14 cellular contexts compared by ENCODE assay signal in genomic region chr1:160855181-160855981, GRCh38. TPM values are rescaled to one million over a fixed set of nuclear protein-coding genes. Genes with fewer than 3 reads are reported as not detected.
A peak's percentile ranks its signal among the peaks of the same experiment; 100 is the strongest.
DNase-seq lines count a peak whose midpoint lies in the region; ATAC-seq and TF ChIP-seq lines count a peak whose summit lies in the region.
"Had no signal": no experiment of that assay in that cellular context is flagged by ENCODE, and none has a peak within 500 bp of the region (broad histone marks: within the 10 kb centered on the region; RNA-seq: fewer than 3 reads in every experiment).

No MANE protein-coding gene starts in this region.

- no peak overlapping the region for H3K9ac ChIP-seq in SK-N-SH

- intact Hi-C loops in sciatic nerve (cut with DNase I) = no loop called here

- H3K9me3 ChIP-seq in SK-N-SH = no peaks in the 10 kb centered on the region
- H3K9me3 ChIP-seq: breast epithelium had no signal

- WGBS in SK-N-SH (ENCODE audit: low lambda C conversion rate) = 6% methylated on average over 9 of the region's 9 CpGs

- H3F3A ChIP-seq in SK-N-SH (replicated peaks; ENCODE audit: insufficient read depth) = no peaks in the 10 kb centered on the region

- TF ChIP-seq CTCF in SK-N-SH (IDR thresholded peaks at IDR 0.05) = no peak

- no peak overlapping the region for H3K4me3 ChIP-seq in SK-N-SH (ENCODE audit: low read depth in 2 of 2, low read length in 1 of 2)
- H3K4me3 ChIP-seq: breast epithelium had no signal

- DNase-seq in naive thymus-derived CD8-positive, alpha-beta T cell = peak in 2 of 10 donors; percentile 26
- no peak for DNase-seq in SK-N-SH
- no peak for DNase-seq in EL
- no peak for DNase-seq in DMS79 (lab: John Stamatoyannopoulos, UW)
- DNase-seq in sciatic nerve (ENCODE audit: low spot score) = no peak
- DNase-seq: activated CD4-positive, alpha-beta T cell treated with anti-CD3 and anti-CD28 coated beads, Interleukin-2, amount 10 ng/mL, durations not matched to agents 7 days and 5 days; NCI-H1105 had no signal

- H3K27ac ChIP-seq in SK-N-SH (ENCODE audit: low read depth in 2 of 2, low read length in 1 of 2) = no peak overlapping the region
- H3K27ac ChIP-seq: breast epithelium had no signal

- H3K9me3 Mint-ChIP-seq in naive thymus-derived CD8-positive, alpha-beta T cell = no peaks in the 10 kb centered on the region
- H3K9me3 Mint-ChIP-seq: activated CD4-positive, alpha-beta T cell treated with anti-CD3 and anti-CD28 coated beads, Interleukin-2, amount 10 ng/mL, durations not matched to agents 7 days and 5 days; memory B cell had no signal

- H3K79me2 ChIP-seq in SK-N-SH (ENCODE audit: insufficient read depth) = no peaks in the 10 kb centered on the region

- no peak for TF ChIP-seq RAD21 in SK-N-SH (IDR thresholded peaks at IDR 0.05; ENCODE audit: low read length)

- no peak overlapping the region for H2AFZ ChIP-seq in SK-N-SH (ENCODE audit: low read depth)

- peak; percentile 83 for ATAC-seq in GM18861 (IDR thresholded peaks at IDR 0.05; ENCODE audit: unreplicated experiment)
- ATAC-seq in GM21529 (IDR thresholded peaks at IDR 0.05; ENCODE audit: unreplicated experiment) = peak; percentile 84
- peak; percentile 69 for ATAC-seq in HG03521 (IDR thresholded peaks at IDR 0.05; ENCODE audit: unreplicated experiment)
- ATAC-seq in naive thymus-derived CD8-positive, alpha-beta T cell = peak; percentile 75 to 79
- no peak for ATAC-seq in sciatic nerve

- no peak overlapping the region for H3K27ac Mint-ChIP-seq in naive thymus-derived CD8-positive, alpha-beta T cell
- H3K27ac Mint-ChIP-seq: activated CD4-positive, alpha-beta T cell treated with anti-CD3 and anti-CD28 coated beads, Interleukin-2, amount 10 ng/mL, durations not matched to agents 7 days and 5 days; memory B cell had no signal

- POLR2A ChIA-PET in naive thymus-derived CD8-positive, alpha-beta T cell (lab: Charles Lee) = interaction anchor here (0.5 to 4.2 kb wide), 4 partner anchors 10 to 59 kb away, joined by 4 to 14 read pairs (median 10); no protein-coding TSS in a partner anchor
- POLR2A ChIA-PET in SK-N-SH (lab: Yijun Ruan, JAX) = no interaction called here

- peaks cover 9 to 25% (median 17%) of the 10 kb centered on the region in 4 donors for H3K4me1 Mint-ChIP-seq in naive thymus-derived CD8-positive, alpha-beta T cell
- H3K4me1 Mint-ChIP-seq: memory B cell had no signal

- H3K36me3 ChIP-seq in SK-N-SH (replicated peaks in 1 of 2; ENCODE audit: control insufficient read depth in 1 of 2, insufficient read depth in 2 of 2, low read length in 1 of 2) = no peaks in the 10 kb centered on the region
- H3K36me3 ChIP-seq: breast epithelium had no signal

- no peaks in the 10 kb centered on the region for H3K36me3 Mint-ChIP-seq in naive thymus-derived CD8-positive, alpha-beta T cell

- TF ChIP-seq EP300 in SK-N-SH (IDR thresholded peaks at IDR 0.05; ENCODE audit: borderline replicate concordance in 1 of 2, low read depth in 1 of 2, low read length in 1 of 2) = no peak

- H3K4me2 ChIP-seq in SK-N-SH = no peak overlapping the region

- no peaks in the 10 kb centered on the region for H3K4me1 ChIP-seq in SK-N-SH (ENCODE audit: control insufficient read depth in 1 of 2, insufficient read depth in 2 of 2, low read depth in 1 of 2, low read length in 1 of 2)
- H3K4me1 ChIP-seq: breast epithelium had no signal

- CTCF ChIA-PET in SK-N-SH (lab: Yijun Ruan, JAX) = no interaction called here

- no peak overlapping the region for H3K4me3 Mint-ChIP-seq in naive thymus-derived CD8-positive, alpha-beta T cell
- H3K4me3 Mint-ChIP-seq: activated CD4-positive, alpha-beta T cell treated with anti-CD3 and anti-CD28 coated beads, Interleukin-2, amount 10 ng/mL, durations not matched to agents 7 days and 5 days; memory B cell had no signal

- no peaks in the 10 kb centered on the region for H4K20me1 ChIP-seq in SK-N-SH (ENCODE audit: insufficient read depth)

- H3K27me3 ChIP-seq in SK-N-SH (ENCODE audit: insufficient read depth) = peaks cover 7% of the 10 kb centered on the region; the same call in 1 of the 2 replicates
- H3K27me3 ChIP-seq: breast epithelium had no signal

- H3K27me3 Mint-ChIP-seq in naive thymus-derived CD8-positive, alpha-beta T cell = no peaks in the 10 kb centered on the region
- H3K27me3 Mint-ChIP-seq: activated CD4-positive, alpha-beta T cell treated with anti-CD3 and anti-CD28 coated beads, Interleukin-2, amount 10 ng/mL, durations not matched to agents 7 days and 5 days had no signal

- H3K9me2 ChIP-seq in SK-N-SH = no peaks in the 10 kb centered on the region

TF ChIP-seq in SK-N-SH, 30 proteins besides CTCF, POLR2A, EP300 and RAD21:
- TF ChIP-seq SMC3 (IDR thresholded peaks at IDR 0.05; ENCODE audit: low read depth, low read length) (no peak), MAX (IDR thresholded peaks at IDR 0.05; ENCODE audit: low read depth) (no peak), GABPA (IDR thresholded peaks at IDR 0.05; ENCODE audit: low read depth) (no peak), NFIC (IDR thresholded peaks at IDR 0.05; ENCODE audit: borderline replicate concordance) (no peak), FOSL2 (IDR thresholded peaks at IDR 0.05; ENCODE audit: borderline replicate concordance, low read depth) (no peak), ZBTB33 (IDR thresholded peaks at IDR 0.05; ENCODE audit: borderline replicate concordance, low read depth) (no peak), TEAD4 (IDR thresholded peaks at IDR 0.05; ENCODE audit: borderline replicate concordance, insufficient read depth) (no peak), TAF1 (IDR thresholded peaks at IDR 0.05; ENCODE audit: borderline replicate concordance, low read depth, low read length) (no peak), RCOR1 (IDR thresholded peaks at IDR 0.05; ENCODE audit: low read length) (no peak), FOXM1 (IDR thresholded peaks at IDR 0.05; ENCODE audit: low read depth) (no peak)

RNA-seq across cellular contexts. Expression of gene CD244, which starts 7.3 kb away (rescaled TPM):
- under 1 TPM; 0.62 to 0.66 TPM for total RNA-seq in naive thymus-derived CD8-positive, alpha-beta T cell
- 10 to 100 TPM; 11.7 to 82.2 (median 16.1) TPM for polyA plus RNA-seq in naive thymus-derived CD8-positive, alpha-beta T cell
- not detected in 2 replicates for polyA plus RNA-seq in SK-N-SH (2012; rRNA removed)
- not detected in 2 replicates for polyA plus RNA-seq in SK-N-SH (2012; cell fraction: cytosol; rRNA removed)
- not detected in 2 replicates for polyA plus RNA-seq in SK-N-SH (2012; cell fraction: nucleus; rRNA removed)
- 0.98 TPM for total RNA-seq in sciatic nerve
- total RNA-seq: Daoy, fibroblast of villous mesenchyme had no signal

RNA-seq across cellular contexts. Expression of gene ITLN1, which starts 29.6 kb away (rescaled TPM):
- total RNA-seq in naive thymus-derived CD8-positive, alpha-beta T cell = not detected
- polyA plus RNA-seq in naive thymus-derived CD8-positive, alpha-beta T cell = not detected
- polyA plus RNA-seq in SK-N-SH (2012; rRNA removed) = not detected in 2 replicates
- polyA plus RNA-seq in SK-N-SH (2012; cell fraction: cytosol; rRNA removed) = not detected in 2 replicates
- polyA plus RNA-seq in SK-N-SH (2012; cell fraction: nucleus; rRNA removed) = not detected in 2 replicates
- total RNA-seq in sciatic nerve = 1.5 TPM
- total RNA-seq: activated CD4-positive, alpha-beta T cell treated with anti-CD3 and anti-CD28 coated beads, Interleukin-2, amount 10 ng/mL, durations not matched to agents 7 days and 5 days; fibroblast of villous mesenchyme had no signal

RNA-seq across cellular contexts. Expression of gene LY9, which starts 59.4 kb away (rescaled TPM):
- 100 to 1,000 TPM; 150 to 156 TPM for total RNA-seq in naive thymus-derived CD8-positive, alpha-beta T cell
- polyA plus RNA-seq in naive thymus-derived CD8-positive, alpha-beta T cell = 100 to 1,000 TPM; 167 to 223 (median 189) TPM
- polyA plus RNA-seq in SK-N-SH (2012; rRNA removed) = not detected in 2 replicates
- polyA plus RNA-seq in SK-N-SH (2012; cell fraction: cytosol; rRNA removed) = not detected in 2 replicates
- not detected in 2 replicates for polyA plus RNA-seq in SK-N-SH (2012; cell fraction: nucleus; rRNA removed)
- 1.2 TPM for total RNA-seq in sciatic nerve
- total RNA-seq: fibroblast of villous mesenchyme had no signal

Comparison
In these comparisons a context has a peak if more than half of its experiments do, and no peak if none do; other contexts are left out.
1. RNA of gene LY9, which starts 59.4 kb away (total RNA-seq): 150 to 156 TPM in naive thymus-derived CD8-positive, alpha-beta T cell; 1.2 TPM in sciatic nerve (single experiment); every median in the first group is over 10 times any median in the second.